Comparison of ENCODE assay signal across 8 cellular contexts in the genomic region with DNA sequence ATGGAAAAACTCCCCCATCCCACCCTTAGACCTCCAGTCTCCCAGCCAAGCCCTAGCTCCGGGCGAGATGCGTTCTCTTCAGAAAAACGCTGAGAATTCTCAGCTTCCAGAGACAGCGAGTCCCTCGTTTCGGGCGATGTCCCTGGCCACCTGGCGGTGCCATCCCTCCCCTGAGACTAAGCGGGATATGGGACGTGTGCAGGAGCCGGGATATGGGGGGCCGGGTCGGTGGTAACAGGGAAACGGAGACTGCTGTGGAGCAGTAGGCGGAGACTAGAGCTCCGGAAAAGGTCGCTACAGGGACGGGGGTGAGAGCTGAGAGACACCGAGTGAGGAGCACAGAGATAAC. TPM values are rescaled to one million over a fixed set of nuclear protein-coding genes. Genes with fewer than 3 reads are reported as not detected.
DNase-seq lines count a peak whose midpoint lies in the region; ATAC-seq and TF ChIP-seq lines count a peak whose summit lies in the region.

No MANE protein-coding gene starts in this region.

- H3K4me3 ChIP-seq in Jurkat, Clone E6-1 (ENCODE audit: low read length): peak overlapping the region; percentile 79
- H3K4me3 ChIP-seq in brain microvascular endothelial cell (ENCODE audit: low read depth, low read length) (peak overlapping the region; percentile 79), liver (ENCODE audit: low read depth in 1 of 3, low read length in 3 of 3) (peak overlapping the region; percentile 50 to 95 (median 81)), transverse colon (peak overlapping the region; percentile 35 to 90 (median 66))

- H3K9me3 ChIP-seq in liver (ENCODE audit: control insufficient read depth in 4 of 4, low read length in 3 of 4) (no peaks in the 10 kb centered on the region), transverse colon (no peaks in the 10 kb centered on the region)

- H3K4me1 ChIP-seq in liver (ENCODE audit: control insufficient read depth in 4 of 4, insufficient read depth in 4 of 4, low read length in 3 of 4) (peaks cover 3 to 14% (median 12%) of the 10 kb centered on the region in 4 donors), transverse colon (peaks cover 0 to 15% (median 10%) of the 10 kb centered on the region in 4 donors)

- TF ChIP-seq CTCF in brain microvascular endothelial cell (IDR thresholded peaks at IDR 0.05; ENCODE audit: low read depth, low read length, missing control alignments): peak; percentile 40
- TF ChIP-seq CTCF in liver (IDR thresholded peaks at IDR 0.05; ENCODE audit: low read depth, low read length, missing input control): no peak
- TF ChIP-seq CTCF in transverse colon (IDR thresholded peaks at IDR 0.05): peak in 2 of 5 experiments; percentile 12 to 16

- no peak for TF ChIP-seq EP300 in transverse colon (IDR thresholded peaks at IDR 0.05; ENCODE audit: low read depth)

- H3K27ac ChIP-seq in brain microvascular endothelial cell: no peak overlapping the region
- H3K27ac ChIP-seq in liver (ENCODE audit: low read depth in 1 of 2, low read length in 2 of 2): no peak overlapping the region
- H3K27ac ChIP-seq in transverse colon: peak overlapping the region; percentile 34 to 70 (median 51)

- H3K27me3 ChIP-seq in brain microvascular endothelial cell (replicated peaks) (no peaks in the 10 kb centered on the region), liver (ENCODE audit: control insufficient read depth in 4 of 4, insufficient read depth in 4 of 4, low read length in 3 of 4) (no peaks in the 10 kb centered on the region), transverse colon (peaks cover 32% of the 10 kb centered on the region)

- TF ChIP-seq RAD21 in liver (IDR thresholded peaks at IDR 0.05): no peak

- in situ Hi-C loops in brain microvascular endothelial cell (cut with HindIII; ENCODE audit: low pct_ligation_motif_present, low sequenced_read_pairs) (no loop called here), transverse colon (cut with MboI; ENCODE audit: low pct_ligation_motif_present in 1 of 4, low pct_unique_long_range_greater_than_20kb in 1 of 4, low sequenced_read_pairs in 3 of 4) (no loop called here)

- H3K9ac ChIP-seq in liver (ENCODE audit: low read depth in 1 of 2, low read length in 2 of 2): peak overlapping the region; percentile 7 to 31

- TF ChIP-seq POLR2A in transverse colon (IDR thresholded peaks at IDR 0.05): no peak

- WGBS in liver: under 1% methylated on average over 20 of the region's 20 CpGs
- WGBS in transverse colon (ENCODE audit: low coverage in 1 of 2), 2 donors: 0% methylated on average over 20 of the region's 20 CpGs; no CpG with 5 or more reads in 1 of the 2 donors

- DNase-seq in Jurkat, Clone E6-1 (ENCODE audit: low read depth, low spot score): no peak
- DNase-seq in brain microvascular endothelial cell (no peak), transverse colon (no peak), NOMO-1 treated with dmso at 0.1 percent for 144 hours (lab: John Stamatoyannopoulos, UW; ENCODE audit: unreplicated experiment) (no peak)
- DNase-seq in activated CD8-positive, alpha-beta memory T cell treated with anti-CD3 and anti-CD28 coated beads for 24 hours: no peak

- H3K36me3 ChIP-seq in brain microvascular endothelial cell (replicated peaks) (no peaks in the 10 kb centered on the region), liver (ENCODE audit: control insufficient read depth in 4 of 4, insufficient read depth in 3 of 4, low read depth in 1 of 4, low read length in 3 of 4) (no peaks in the 10 kb centered on the region), transverse colon (no peaks in the 10 kb centered on the region)

- ATAC-seq in GM18498 (IDR thresholded peaks at IDR 0.05; ENCODE audit: unreplicated experiment) (peak; percentile 66), GM21786 (IDR thresholded peaks at IDR 0.05; ENCODE audit: unreplicated experiment) (peak; percentile 45)

- intact Hi-C loops in transverse colon (cut with DNase I; ENCODE audit: low total_unique reads): loop anchor here (10.0 kb wide), 1 partner anchor 269 kb away; no protein-coding TSS in a partner anchor

TF ChIP-seq in liver, 16 proteins besides CTCF, POLR2A, EP300 and RAD21:
- TF ChIP-seq SP1 (IDR thresholded peaks at IDR 0.05) (no peak), EGR1 (IDR thresholded peaks at IDR 0.05; ENCODE audit: low read depth in 2 of 2) (no peak), HNF4A (conservative IDR thresholded peaks at IDR 0.05) (no peak), FOXA2 (IDR thresholded peaks at IDR 0.05) (no peak), NR2F2 (IDR thresholded peaks at IDR 0.05) (no peak), JUND (IDR thresholded peaks at IDR 0.05) (no peak), RXRA (IDR thresholded peaks at IDR 0.05) (no peak), FOXA1 (IDR thresholded peaks at IDR 0.05) (no peak), YY1 (IDR thresholded peaks at IDR 0.05) (no peak), HNF4G (IDR thresholded peaks at IDR 0.05) (no peak)
- TF ChIP-seq, protein P1, sequence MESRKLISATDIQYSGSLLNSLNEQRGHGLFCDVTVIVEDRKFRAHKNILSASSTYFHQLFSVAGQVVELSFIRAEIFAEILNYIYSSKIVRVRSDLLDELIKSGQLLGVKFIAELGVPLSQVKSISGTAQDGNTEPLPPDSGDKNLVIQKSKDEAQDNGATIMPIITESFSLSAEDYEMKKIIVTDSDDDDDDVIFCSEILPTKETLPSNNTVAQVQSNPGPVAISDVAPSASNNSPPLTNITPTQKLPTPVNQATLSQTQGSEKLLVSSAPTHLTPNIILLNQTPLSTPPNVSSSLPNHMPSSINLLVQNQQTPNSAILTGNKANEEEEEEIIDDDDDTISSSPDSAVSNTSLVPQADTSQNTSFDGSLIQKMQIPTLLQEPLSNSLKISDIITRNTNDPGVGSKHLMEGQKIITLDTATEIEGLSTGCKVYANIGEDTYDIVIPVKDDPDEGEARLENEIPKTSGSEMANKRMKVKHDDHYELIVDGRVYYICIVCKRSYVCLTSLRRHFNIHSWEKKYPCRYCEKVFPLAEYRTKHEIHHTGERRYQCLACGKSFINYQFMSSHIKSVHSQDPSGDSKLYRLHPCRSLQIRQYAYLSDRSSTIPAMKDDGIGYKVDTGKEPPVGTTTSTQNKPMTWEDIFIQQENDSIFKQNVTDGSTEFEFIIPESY (IDR thresholded peaks at IDR 0.05): no peak
- TF ChIP-seq, protein P2, sequence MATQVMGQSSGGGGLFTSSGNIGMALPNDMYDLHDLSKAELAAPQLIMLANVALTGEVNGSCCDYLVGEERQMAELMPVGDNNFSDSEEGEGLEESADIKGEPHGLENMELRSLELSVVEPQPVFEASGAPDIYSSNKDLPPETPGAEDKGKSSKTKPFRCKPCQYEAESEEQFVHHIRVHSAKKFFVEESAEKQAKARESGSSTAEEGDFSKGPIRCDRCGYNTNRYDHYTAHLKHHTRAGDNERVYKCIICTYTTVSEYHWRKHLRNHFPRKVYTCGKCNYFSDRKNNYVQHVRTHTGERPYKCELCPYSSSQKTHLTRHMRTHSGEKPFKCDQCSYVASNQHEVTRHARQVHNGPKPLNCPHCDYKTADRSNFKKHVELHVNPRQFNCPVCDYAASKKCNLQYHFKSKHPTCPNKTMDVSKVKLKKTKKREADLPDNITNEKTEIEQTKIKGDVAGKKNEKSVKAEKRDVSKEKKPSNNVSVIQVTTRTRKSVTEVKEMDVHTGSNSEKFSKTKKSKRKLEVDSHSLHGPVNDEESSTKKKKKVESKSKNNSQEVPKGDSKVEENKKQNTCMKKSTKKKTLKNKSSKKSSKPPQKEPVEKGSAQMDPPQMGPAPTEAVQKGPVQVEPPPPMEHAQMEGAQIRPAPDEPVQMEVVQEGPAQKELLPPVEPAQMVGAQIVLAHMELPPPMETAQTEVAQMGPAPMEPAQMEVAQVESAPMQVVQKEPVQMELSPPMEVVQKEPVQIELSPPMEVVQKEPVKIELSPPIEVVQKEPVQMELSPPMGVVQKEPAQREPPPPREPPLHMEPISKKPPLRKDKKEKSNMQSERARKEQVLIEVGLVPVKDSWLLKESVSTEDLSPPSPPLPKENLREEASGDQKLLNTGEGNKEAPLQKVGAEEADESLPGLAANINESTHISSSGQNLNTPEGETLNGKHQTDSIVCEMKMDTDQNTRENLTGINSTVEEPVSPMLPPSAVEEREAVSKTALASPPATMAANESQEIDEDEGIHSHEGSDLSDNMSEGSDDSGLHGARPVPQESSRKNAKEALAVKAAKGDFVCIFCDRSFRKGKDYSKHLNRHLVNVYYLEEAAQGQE (IDR thresholded peaks at IDR 0.05): no peak

RNA-seq across cellular contexts. Expression of a gene that starts 0.4 kb away (rescaled TPM):
- 8.0 TPM for polyA plus RNA-seq in Jurkat, Clone E6-1 (2012; ENCODE audit: insufficient read depth, insufficient read length)
- 1 to 10 TPM in 1 of 2 donors, under 1 TPM in 1; 0.50 to 4.8 TPM for total RNA-seq in liver
- polyA plus RNA-seq in liver: under 1 TPM; 0.18 to 0.19 TPM
- 1 to 10 TPM in 1 of 4 donors, under 1 TPM in 1, not detected in 2; 0.82 to 1.1 TPM for total RNA-seq in transverse colon

Comparison
In these comparisons a context has a peak if more than half of its experiments do, and no peak if none do; other contexts are left out.
1. H3K27ac ChIP-seq: peak in transverse colon (4 of 4); none in brain microvascular endothelial cell (single experiment) and liver (0 of 2).
2. Peak in every context shown above with its lines, with median percentiles within 50 percentile points of each other: H3K4me3 ChIP-seq.